Comparison of ENCODE assay signal across 15 cellular contexts in the genomic region with DNA sequence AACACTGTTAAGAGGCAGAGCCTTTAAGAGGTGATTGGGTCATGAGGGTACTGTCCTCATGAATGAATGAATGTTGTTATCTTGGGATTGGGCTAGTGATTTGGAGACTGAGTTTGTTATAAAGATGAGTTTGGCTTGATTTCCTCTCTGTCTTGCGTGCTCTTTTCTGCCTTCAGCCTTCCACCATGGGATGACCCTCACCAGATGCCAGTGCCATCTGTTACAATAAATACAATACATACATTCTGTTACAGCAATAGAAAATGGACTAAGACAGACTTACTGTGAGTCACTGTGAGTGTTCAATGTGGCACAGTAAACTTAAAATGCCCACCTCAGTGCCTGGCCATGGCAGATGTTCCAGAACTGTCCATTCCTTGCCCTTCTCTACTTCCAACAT.
DNase-seq lines count a peak whose midpoint lies in the region; ATAC-seq and TF ChIP-seq lines count a peak whose summit lies in the region.
"Had no signal": no experiment of that assay in that cellular context is flagged by ENCODE, and none has a peak within 500 bp of the region (broad histone marks: within the 10 kb centered on the region; RNA-seq: fewer than 3 reads in every experiment).

No MANE protein-coding gene starts in this region.

- H3K4me1 Mint-ChIP-seq in nephron, result peaks cover 60% of the 10 kb centered on the region

- DNase-seq in NCI-H82 (lab: John Stamatoyannopoulos, UW) (peak; percentile 69), NCI-H82 treated with DMSO at 0.1 percent for 48 hours (lab: John Stamatoyannopoulos, UW; ENCODE audit: unreplicated experiment) (no peak), NCI-H2171 (lab: John Stamatoyannopoulos, UW) (peak; percentile 35), NCI-H69 (lab: John Stamatoyannopoulos, UW) (peak; percentile 49), HAP-1 (ENCODE audit: low spot score in 2 of 2) (no peak)
- DNase-seq: CD8-positive, alpha-beta memory T cell; DMS79; GOT3; HCEC 1CT; HFFc6 had no signal

- ATAC-seq in GM21576 (IDR thresholded peaks at IDR 0.05; ENCODE audit: unreplicated experiment) (no peak), HG03432 (IDR thresholded peaks at IDR 0.05; ENCODE audit: unreplicated experiment) (no peak)
- ATAC-seq: HepG2 had no signal

- H3K36me3 Mint-ChIP-seq in nephron (ENCODE audit: low read depth), result peaks cover 12% of the 10 kb centered on the region

- peak overlapping the region in 2 of 3 experiments; percentile 48 to 84 for H3K27ac Mint-ChIP-seq in nephron
- H3K27ac Mint-ChIP-seq: CD14-positive monocyte, HFFc6 had no signal

- no peak overlapping the region for H3K4me3 ChIP-seq in HAP-1

- TF ChIP-seq CTCF in nephron (IDR thresholded peaks at IDR 0.05; ENCODE audit: unreplicated experiment in 3 of 3), result no peak

- H3K9me3 ChIP-seq in HAP-1, result no peaks in the 10 kb centered on the region

- in situ Hi-C loops in HAP-1 (cut with MboI; ENCODE audit: low sequenced_read_pairs), result no loop called here

- H3K9me3 Mint-ChIP-seq in nephron, result no peaks in the 10 kb centered on the region
- H3K9me3 Mint-ChIP-seq: CD8-positive, alpha-beta memory T cell had no signal

- H3K4me3 Mint-ChIP-seq in nephron, result no peak overlapping the region
- H3K4me3 Mint-ChIP-seq: CD14-positive monocyte; CD8-positive, alpha-beta memory T cell; HFFc6 had no signal

- H3K27me3 ChIP-seq in HAP-1 (ENCODE audit: low read depth), result no peaks in the 10 kb centered on the region

- H3K27me3 Mint-ChIP-seq in nephron (ENCODE audit: low read depth), result no peaks in the 10 kb centered on the region

- H3K36me3 ChIP-seq in HAP-1 (replicated peaks), result no peaks in the 10 kb centered on the region

- H3K4me1 ChIP-seq in HAP-1, result no peaks in the 10 kb centered on the region

Comparison
In these comparisons a context has a peak if more than half of its experiments do, and no peak if none do; other contexts are left out.
1. DNase-seq: peak in NCI-H82 (single experiment), NCI-H2171 (single experiment) and NCI-H69 (single experiment); none in NCI-H82 treated with DMSO at 0.1 percent for 48 hours (single experiment) and HAP-1 (0 of 2).